Comparison of ENCODE assay signal across 8 cellular contexts in the genomic region with DNA sequence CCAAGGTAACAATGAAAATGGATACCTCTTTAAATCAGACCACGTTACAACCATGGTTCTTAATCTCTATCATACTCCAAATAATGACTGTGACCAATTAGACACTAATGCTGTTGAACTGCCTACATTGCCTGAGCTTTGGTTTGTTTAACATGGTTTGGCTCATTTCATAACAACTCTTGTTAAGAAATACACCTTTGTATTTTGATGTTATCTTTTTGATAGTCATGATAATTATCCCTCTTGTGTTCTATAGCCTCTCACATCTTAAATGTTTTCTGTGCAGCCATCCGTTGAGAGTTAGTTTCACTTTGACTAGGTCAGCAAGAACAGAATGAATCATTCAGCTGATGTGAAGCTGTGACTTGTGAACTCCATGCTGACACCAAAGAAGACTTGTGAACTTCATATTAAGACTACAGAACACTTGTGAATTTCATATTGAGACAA.
DNase-seq lines count a peak whose midpoint lies in the region; ATAC-seq and TF ChIP-seq lines count a peak whose summit lies in the region.

No MANE protein-coding gene starts in this region.

- H3K27ac ChIP-seq in fibroblast of lung (ENCODE audit: insufficient read depth, low read length) (peak overlapping the region; percentile 5), caudate nucleus (ENCODE audit: low read depth, low read length) (no peak overlapping the region), psoas muscle (no peak overlapping the region)

- H3K9ac ChIP-seq in fibroblast of lung (ENCODE audit: insufficient read depth, low read length), result no peak overlapping the region

- H3K4me1 ChIP-seq in fibroblast of lung (ENCODE audit: control insufficient read depth, extremely low read depth, insufficient read depth, low read length), result no peaks in the 10 kb centered on the region
- H3K4me1 ChIP-seq in psoas muscle, result no peaks in the 10 kb centered on the region

- no peaks in the 10 kb centered on the region for H3K79me2 ChIP-seq in fibroblast of lung (ENCODE audit: control insufficient read depth, insufficient read depth, low read length)

- WGBS in psoas muscle, 3 donors, result 7 to 16% (median 8%) methylated on average over 2 of the region's 2 CpGs

- H3K4me2 ChIP-seq in fibroblast of lung (ENCODE audit: extremely low read depth, insufficient read depth, low read length), result peak overlapping the region; percentile 90

- H3K4me3 ChIP-seq in fibroblast of lung (replicated peaks in 1 of 4; ENCODE audit: control extremely low read depth in 1 of 4, insufficient read depth in 1 of 4, low read depth in 3 of 4, low read length in 4 of 4) (peak overlapping the region; percentile 9 to 47 (median 30)), psoas muscle (no peak overlapping the region)

- H4K20me1 ChIP-seq in fibroblast of lung (ENCODE audit: control insufficient read depth, extremely low read depth, insufficient read depth, low read length), result no peaks in the 10 kb centered on the region

- no peaks in the 10 kb centered on the region for H3K36me3 ChIP-seq in fibroblast of lung (ENCODE audit: control insufficient read depth, insufficient read depth, low read length)
- no peaks in the 10 kb centered on the region for H3K36me3 ChIP-seq in psoas muscle (ENCODE audit: insufficient read depth in 1 of 2, low read depth in 1 of 2)

- peak; percentile 24 to 29 for DNase-seq in AML-193 (lab: John Stamatoyannopoulos, UW)
- DNase-seq in NCI-H774 (lab: John Stamatoyannopoulos, UW), result peak; percentile 26
- DNase-seq in fibroblast of lung (ENCODE audit: low read depth in 2 of 2), result peak; percentile 63 to 68
- no peak for DNase-seq in GM19238 (ENCODE audit: insufficient read length, low spot score)
- no peak for DNase-seq in caudate nucleus (lab: John Stamatoyannopoulos, UW)
- no peak for DNase-seq in psoas muscle

- TF ChIP-seq CTCF in fibroblast of lung (conservative IDR thresholded peaks at IDR 0.05 in 1 of 2, IDR thresholded peaks at IDR 0.05 in 1 of 2; ENCODE audit: low read depth in 1 of 2, low read length in 2 of 2) (no peak), psoas muscle (IDR thresholded peaks at IDR 0.05) (no peak)

- ATAC-seq in GM18867 (IDR thresholded peaks at IDR 0.05; ENCODE audit: unreplicated experiment), result peak; percentile 100
- ATAC-seq in HG03025 (IDR thresholded peaks at IDR 0.05; ENCODE audit: low FRiP score, unreplicated experiment), result peak; percentile 98
- no peak for ATAC-seq in psoas muscle

- H3K27me3 ChIP-seq in fibroblast of lung (ENCODE audit: control insufficient read depth, insufficient read depth, low read length), result no peaks in the 10 kb centered on the region
- H3K27me3 ChIP-seq in psoas muscle (ENCODE audit: insufficient read depth in 3 of 3, low read length in 2 of 3), result no peaks in the 10 kb centered on the region

- H3K9me3 ChIP-seq in fibroblast of lung (ENCODE audit: control insufficient read depth, insufficient read depth, low read depth, low read length), result no peaks in the 10 kb centered on the region
- no peaks in the 10 kb centered on the region for H3K9me3 ChIP-seq in psoas muscle

- intact Hi-C loops in psoas muscle (cut with DNase I), result no loop called here

- peak overlapping the region; percentile 87 for H2AFZ ChIP-seq in fibroblast of lung (ENCODE audit: low read length)

Comparison
In these comparisons a context has a peak if more than half of its experiments do, and no peak if none do; other contexts are left out.
1. DNase-seq: peak in AML-193 (2 of 2), NCI-H774 (single experiment) and fibroblast of lung (2 of 2); none in GM19238 (single experiment), caudate nucleus (0 of 61) and psoas muscle (0 of 2).
2. ATAC-seq: peak in GM18867 (single experiment) and HG03025 (single experiment); none in psoas muscle (0 of 4).